ENCODE assay signal across 9 cellular contexts in genomic region chr11:577611-577894, GRCh38. TPM values are rescaled to one million over a fixed set of nuclear protein-coding genes. Genes with fewer than 3 reads are reported as not detected.
A peak's percentile ranks its signal among the peaks of the same experiment; 100 is the strongest.
DNase-seq lines count a peak whose midpoint lies in the region.
"Had no signal": no experiment of that assay in that cellular context is flagged by ENCODE, and none has a peak within 500 bp of the region (broad histone marks: within the 10 kb centered on the region; RNA-seq: fewer than 3 reads in every experiment).

No MANE protein-coding gene starts in this region.

- no peaks in the 10 kb centered on the region for H3K9me3 Mint-ChIP-seq in T-helper 2 cell treated with Interferon-gamma antibody and Interleukin-4, amounts not matched to agents 5 μg/mL and 100 μg/mL, for 36 hours
- H3K9me3 Mint-ChIP-seq in activated naive CD8-positive, alpha-beta T cell (ENCODE audit: low read depth) = no peaks in the 10 kb centered on the region
- no peaks in the 10 kb centered on the region for H3K9me3 Mint-ChIP-seq in immature natural killer cell

- peak overlapping the region; percentile 95 to 96 for H3K4me3 ChIP-seq in stomach smooth muscle (ENCODE audit: low read length in 2 of 2)

- peaks cover 36% of the 10 kb centered on the region for H3K4me1 Mint-ChIP-seq in T-helper 2 cell treated with Interferon-gamma antibody and Interleukin-4, amounts not matched to agents 5 μg/mL and 100 μg/mL, for 36 hours (ENCODE audit: low read depth)
- H3K4me1 Mint-ChIP-seq in activated naive CD8-positive, alpha-beta T cell (ENCODE audit: low read depth) = peaks cover 50% of the 10 kb centered on the region
- peaks cover 51% of the 10 kb centered on the region in 2 donors for H3K4me1 Mint-ChIP-seq in immature natural killer cell

- H3K27ac Mint-ChIP-seq in T-helper 2 cell treated with Interferon-gamma antibody and Interleukin-4, amounts not matched to agents 5 μg/mL and 100 μg/mL, for 36 hours = peak overlapping the region; percentile 88
- H3K27ac Mint-ChIP-seq in activated naive CD8-positive, alpha-beta T cell = peak overlapping the region; percentile 81
- peak overlapping the region; percentile 76 to 86 (median 79) for H3K27ac Mint-ChIP-seq in immature natural killer cell

- H3K36me3 ChIP-seq in stomach smooth muscle (ENCODE audit: control insufficient read depth in 2 of 2, insufficient read depth in 2 of 2, low read length in 2 of 2) = peaks cover 4% of the 10 kb centered on the region in 2 donors

- H3K9me3 ChIP-seq in stomach smooth muscle (ENCODE audit: control insufficient read depth in 2 of 2, low read length in 2 of 2) = no peaks in the 10 kb centered on the region

- peaks cover 51% of the 10 kb centered on the region for H3K4me1 ChIP-seq in stomach smooth muscle (ENCODE audit: control insufficient read depth, insufficient read depth, low read length)

- H3K9ac ChIP-seq in stomach smooth muscle (ENCODE audit: low read length in 2 of 2) = peak overlapping the region; percentile 89 to 94

- peaks cover 0 to 2% of the 10 kb centered on the region in 2 donors for H3K27me3 ChIP-seq in stomach smooth muscle (ENCODE audit: control insufficient read depth in 1 of 2, insufficient read depth in 2 of 2, low read length in 2 of 2)

- peaks cover 11% of the 10 kb centered on the region for H3K36me3 Mint-ChIP-seq in T-helper 2 cell treated with Interferon-gamma antibody and Interleukin-4, amounts not matched to agents 5 μg/mL and 100 μg/mL, for 36 hours (ENCODE audit: low read depth)
- H3K36me3 Mint-ChIP-seq in activated naive CD8-positive, alpha-beta T cell = no peaks in the 10 kb centered on the region
- peaks cover 0 to 5% (median 0%) of the 10 kb centered on the region in 3 donors for H3K36me3 Mint-ChIP-seq in immature natural killer cell

- no peak overlapping the region for H3K27ac ChIP-seq in stomach smooth muscle (ENCODE audit: low read length)

- DNase-seq in T-helper 2 cell treated with Interferon-gamma antibody and Interleukin-4, amounts not matched to agents 5 μg/mL and 100 μg/mL, for 36 hours (ENCODE audit: low spot score) = no peak
- no peak for DNase-seq in T-helper 2 cell
- DNase-seq in immature natural killer cell = no peak
- no peak for DNase-seq in GM03348 (ENCODE audit: low spot score)
- DNase-seq in NCI-H524 (lab: John Stamatoyannopoulos, UW) = no peak
- DNase-seq in SW 1271 (lab: John Stamatoyannopoulos, UW) = no peak
- DNase-seq: activated CD4-positive, CD25-positive, alpha-beta regulatory T cell treated with anti-CD3 and anti-CD28 coated beads, Interleukin-2, amount 50 U/mL, for 72 hours had no signal

- H3K4me3 Mint-ChIP-seq in T-helper 2 cell treated with Interferon-gamma antibody and Interleukin-4, amounts not matched to agents 5 μg/mL and 100 μg/mL, for 36 hours = peak overlapping the region; percentile 94
- H3K4me3 Mint-ChIP-seq in activated naive CD8-positive, alpha-beta T cell = peak overlapping the region; percentile 93
- peak overlapping the region; percentile 83 to 87 (median 86) for H3K4me3 Mint-ChIP-seq in immature natural killer cell

- peaks cover 5% of the 10 kb centered on the region for H3K27me3 Mint-ChIP-seq in T-helper 2 cell treated with Interferon-gamma antibody and Interleukin-4, amounts not matched to agents 5 μg/mL and 100 μg/mL, for 36 hours (ENCODE audit: low read depth)
- no peaks in the 10 kb centered on the region for H3K27me3 Mint-ChIP-seq in activated naive CD8-positive, alpha-beta T cell
- peaks cover 9 to 29% (median 11%) of the 10 kb centered on the region in 3 donors for H3K27me3 Mint-ChIP-seq in immature natural killer cell (ENCODE audit: low read depth in 3 of 3)

RNA-seq across cellular contexts. Expression of gene PHRF1, which starts 1.3 kb away (rescaled TPM):
- 10 to 100 TPM in 1 of 3 donors, 1 to 10 TPM in 2; 4.0 to 17.5 (median 5.4) TPM for polyA plus RNA-seq in immature natural killer cell

RNA-seq across cellular contexts. Expression of gene RASSF7, which starts 16.8 kb away (rescaled TPM):
- 10 to 100 TPM; 20.3 to 31.9 (median 31.5) TPM for polyA plus RNA-seq in immature natural killer cell

RNA-seq across cellular contexts. Expression of gene LMNTD2, which starts 17.0 kb away (rescaled TPM):
- polyA plus RNA-seq in immature natural killer cell = under 1 TPM; 0.54 to 0.95 (median 0.66) TPM

RNA-seq across cellular contexts. Expression of gene IRF7, which starts 38.2 kb away (rescaled TPM):
- polyA plus RNA-seq in immature natural killer cell = 10 to 100 TPM; 36.4 to 62.4 (median 53.9) TPM

RNA-seq across cellular contexts. Expression of gene LRRC56, which starts 40.2 kb away (rescaled TPM):
- polyA plus RNA-seq in immature natural killer cell = under 1 TPM in 2 of 3 donors, not detected in 1; 0.27 to 0.89 TPM
